Comparison of ENCODE assay signal across 25 cellular contexts in the genomic region with DNA sequence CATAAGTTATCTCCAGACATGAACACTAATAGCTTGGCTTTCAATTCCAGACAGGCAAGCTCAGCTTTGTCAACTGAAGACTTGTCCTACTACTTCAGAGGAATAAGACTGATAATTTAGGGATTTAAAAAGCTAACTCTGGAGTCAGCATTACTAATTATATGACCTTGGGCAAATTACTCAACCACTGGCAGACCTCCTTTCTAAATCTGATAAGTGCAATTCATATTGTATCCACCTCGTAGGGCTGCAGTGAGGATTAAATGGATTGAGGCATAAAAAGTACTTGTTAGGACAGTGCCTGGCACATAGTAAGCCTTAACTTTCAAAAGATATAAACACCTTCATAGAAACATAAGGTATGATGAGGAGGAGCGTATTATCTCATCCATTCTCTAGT.
DNase-seq lines count a peak whose midpoint lies in the region; ATAC-seq and TF ChIP-seq lines count a peak whose summit lies in the region.
"Had no signal": no experiment of that assay in that cellular context is flagged by ENCODE, and none has a peak within 500 bp of the region (broad histone marks: within the 10 kb centered on the region; RNA-seq: fewer than 3 reads in every experiment).

No MANE protein-coding gene starts in this region.

- peak overlapping the region; percentile 21 for H3K9ac ChIP-seq in adipocyte (ENCODE audit: low read length)
- H3K9ac ChIP-seq: BLaER1 treated with 17β-estradiol and CSF1 and Interleukin-3, amounts not matched to agents 10 nM and 100 nM; GM23248 had no signal

- H3K9me2 ChIP-seq in hepatocyte (replicated peaks; ENCODE audit: insufficient read depth): no peaks in the 10 kb centered on the region

- no peaks in the 10 kb centered on the region for H3K9me3 Mint-ChIP-seq in activated CD4-positive, alpha-beta T cell treated with anti-CD3 and anti-CD28 coated beads, Interleukin-2, amount 10 ng/mL, durations not matched to agents 24 days and 14 days
- H3K9me3 Mint-ChIP-seq: CD4-positive, alpha-beta memory T cell had no signal

- no peaks in the 10 kb centered on the region for H3K4me1 Mint-ChIP-seq in activated CD4-positive, alpha-beta T cell treated with anti-CD3 and anti-CD28 coated beads, Interleukin-2, amount 10 ng/mL, durations not matched to agents 24 days and 14 days
- H3K4me1 Mint-ChIP-seq: CD4-positive, alpha-beta memory T cell had no signal

- no peaks in the 10 kb centered on the region for H3K36me3 Mint-ChIP-seq in activated CD4-positive, alpha-beta T cell treated with anti-CD3 and anti-CD28 coated beads, Interleukin-2, amount 10 ng/mL, durations not matched to agents 24 days and 14 days (ENCODE audit: low read depth)

- 58% methylated on average over 2 of the region's 2 CpGs for WGBS in hepatocyte (ENCODE audit: low lambda C conversion rate, missing lambda C conversion rate)

- H4K20me1 ChIP-seq in hepatocyte (ENCODE audit: insufficient read depth, poor library complexity, severe bottlenecking): no peaks in the 10 kb centered on the region
- H4K20me1 ChIP-seq: BLaER1 treated with 17β-estradiol and CSF1 and Interleukin-3, amounts not matched to agents 10 nM and 100 nM had no signal

- H3K27me3 ChIP-seq in adipocyte (replicated peaks; ENCODE audit: control insufficient read depth, insufficient read depth, low read length): no peaks in the 10 kb centered on the region
- no peaks in the 10 kb centered on the region for H3K27me3 ChIP-seq in tibial artery
- H3K27me3 ChIP-seq in hepatocyte: no peaks in the 10 kb centered on the region
- H3K27me3 ChIP-seq: BLaER1 treated with 17β-estradiol and CSF1 and Interleukin-3, amounts not matched to agents 10 nM and 100 nM had no signal

- H3K79me2 ChIP-seq in hepatocyte: no peaks in the 10 kb centered on the region

- no peak overlapping the region for H3K4me3 ChIP-seq in adipocyte (ENCODE audit: low read length)
- H3K4me3 ChIP-seq in epithelial cell of esophagus (ENCODE audit: low read length): no peak overlapping the region
- H3K4me3 ChIP-seq in tibial artery: no peak overlapping the region
- H3K4me3 ChIP-seq in hepatocyte: no peak overlapping the region
- H3K4me3 ChIP-seq: BLaER1 treated with 17β-estradiol and CSF1 and Interleukin-3, amounts not matched to agents 10 nM and 100 nM; GM12878; GM23248; HAP-1; SJCRH30 had no signal

- intact Hi-C loops in activated CD4-positive, alpha-beta T cell treated with anti-CD3 and anti-CD28 coated beads, Interleukin-2, amount 10 ng/mL, durations not matched to agents 24 days and 14 days (cut with micrococcal nuclease): no loop called here
- intact Hi-C loops in tibial artery (cut with DNase I; ENCODE audit: low total_unique reads): no loop called here

- no peak for ATAC-seq in HG02610 (IDR thresholded peaks at IDR 0.05; ENCODE audit: unreplicated experiment)
- ATAC-seq: GM12878, Panc1 had no signal

- H3K27ac ChIP-seq in tibial artery: peak overlapping the region; percentile 76 to 80
- H3K27ac ChIP-seq in hepatocyte: no peak overlapping the region
- H3K27ac ChIP-seq: 22Rv1; BLaER1 treated with 17β-estradiol and CSF1 and Interleukin-3, amounts not matched to agents 10 nM and 100 nM; GM23248; SJCRH30 had no signal

- no peak for TF ChIP-seq CTCF in epithelial cell of esophagus (IDR thresholded peaks at IDR 0.05; ENCODE audit: insufficient read depth, low read depth, low read length, missing control alignments)
- no peak for TF ChIP-seq CTCF in tibial artery (IDR thresholded peaks at IDR 0.05)
- TF ChIP-seq CTCF in hepatocyte (IDR thresholded peaks at IDR 0.05; ENCODE audit: poor library complexity): no peak

- no peak overlapping the region for H2AFZ ChIP-seq in hepatocyte
- H2AFZ ChIP-seq: GM23248 had no signal

- no peak overlapping the region for H3K27ac Mint-ChIP-seq in activated CD4-positive, alpha-beta T cell treated with anti-CD3 and anti-CD28 coated beads, Interleukin-2, amount 10 ng/mL, durations not matched to agents 24 days and 14 days
- H3K27ac Mint-ChIP-seq: CD4-positive, alpha-beta memory T cell had no signal

- H3K4me2 ChIP-seq in hepatocyte: no peak overlapping the region
- H3K4me2 ChIP-seq: BLaER1 treated with 17β-estradiol and CSF1 and Interleukin-3, amounts not matched to agents 10 nM and 100 nM had no signal

- no peaks in the 10 kb centered on the region for H3K9me3 ChIP-seq in adipocyte (ENCODE audit: control insufficient read depth, low read length)
- no peaks in the 10 kb centered on the region for H3K9me3 ChIP-seq in tibial artery
- H3K9me3 ChIP-seq in hepatocyte (ENCODE audit: low read depth): no peaks in the 10 kb centered on the region
- H3K9me3 ChIP-seq: HAP-1 had no signal

- H3K36me3 ChIP-seq in adipocyte (ENCODE audit: control insufficient read depth, insufficient read depth, low read length, severe bottlenecking) (no peaks in the 10 kb centered on the region), tibial artery (no peaks in the 10 kb centered on the region), hepatocyte (replicated peaks; ENCODE audit: insufficient read depth, low read depth) (no peaks in the 10 kb centered on the region)
- H3K36me3 ChIP-seq: BLaER1 treated with 17β-estradiol and CSF1 and Interleukin-3, amounts not matched to agents 10 nM and 100 nM; HAP-1; SJCRH30 had no signal

- peak; percentile 21 for DNase-seq in activated CD4-positive, alpha-beta T cell treated with anti-CD3 and anti-CD28 coated beads, Interleukin-2, amount 10 ng/mL, durations not matched to agents 24 days and 14 days
- DNase-seq in activated CD4-positive, alpha-beta T cell treated with anti-CD3 and anti-CD28 coated beads for 1 hour: no peak
- no peak for DNase-seq in adipocyte (ENCODE audit: low read depth)
- peak; percentile 42 for DNase-seq in epithelial cell of esophagus (ENCODE audit: low read depth)
- DNase-seq in tibial artery: no peak
- no peak for DNase-seq in hepatocyte (ENCODE audit: low spot score)
- DNase-seq in cerebellum (ENCODE audit: low spot score): no peak
- DNase-seq: CD4-positive, alpha-beta memory T cell; DND-41; GM23248; KBM-7; NCI-H1105; NCI-H146; NCI-H2029; NCI-H226; NCI-H524; NCI-H774; NK-92 treated with Interleukin-12 subunit alpha and Interleukin-12 subunit beta, amount 100 ng/mL, for 24 hours; SJCRH30 had no signal

- no peaks in the 10 kb centered on the region for H3K4me1 ChIP-seq in adipocyte (ENCODE audit: control insufficient read depth, insufficient read depth, low read length)
- H3K4me1 ChIP-seq in tibial artery: peaks cover 0 to 23% (median 14%) of the 10 kb centered on the region in 4 donors
- no peaks in the 10 kb centered on the region for H3K4me1 ChIP-seq in hepatocyte (ENCODE audit: insufficient read depth)
- H3K4me1 ChIP-seq: SJCRH30 had no signal

- no peaks in the 10 kb centered on the region for H3K27me3 Mint-ChIP-seq in activated CD4-positive, alpha-beta T cell treated with anti-CD3 and anti-CD28 coated beads, Interleukin-2, amount 10 ng/mL, durations not matched to agents 24 days and 14 days
- H3K27me3 Mint-ChIP-seq: CD4-positive, alpha-beta memory T cell had no signal

- no peak overlapping the region for H3K4me3 Mint-ChIP-seq in activated CD4-positive, alpha-beta T cell treated with anti-CD3 and anti-CD28 coated beads, Interleukin-2, amount 10 ng/mL, durations not matched to agents 24 days and 14 days
- H3K4me3 Mint-ChIP-seq: CD4-positive, alpha-beta memory T cell had no signal

Comparison
In these comparisons a context has a peak if more than half of its experiments do, and no peak if none do; other contexts are left out.
1. DNase-seq: peak in activated CD4-positive, alpha-beta T cell treated with anti-CD3 and anti-CD28 coated beads, Interleukin-2, amount 10 ng/mL, durations not matched to agents 24 days and 14 days (single experiment) and epithelial cell of esophagus (single experiment); none in activated CD4-positive, alpha-beta T cell treated with anti-CD3 and anti-CD28 coated beads for 1 hour (single experiment), adipocyte (single experiment), tibial artery (0 of 2), hepatocyte (single experiment) and cerebellum (single experiment).